27 cellular contexts compared by ENCODE assay signal in the genomic region with DNA sequence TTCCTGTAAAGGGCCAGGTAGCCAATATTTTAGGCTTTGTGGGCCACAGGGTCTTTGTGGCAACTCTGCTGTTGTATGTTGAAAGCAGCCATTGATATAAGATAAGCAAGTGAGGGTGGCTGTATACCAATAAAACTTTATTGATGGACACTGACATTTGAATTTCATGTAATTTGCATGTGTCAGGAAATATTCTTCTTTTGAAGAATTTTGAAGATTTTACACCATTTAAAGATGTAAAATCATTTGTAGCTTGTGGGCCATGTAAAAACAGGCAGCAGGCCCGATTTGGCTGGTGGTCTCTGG. TPM values are rescaled to one million over a fixed set of nuclear protein-coding genes. Genes with fewer than 3 reads are reported as not detected.
A peak's percentile ranks its signal among the peaks of the same experiment; 100 is the strongest.
DNase-seq lines count a peak whose midpoint lies in the region; ATAC-seq, FAIRE-seq and TF ChIP-seq lines count a peak whose summit lies in the region.
"Had no signal": no experiment of that assay in that cellular context is flagged by ENCODE, and none has a peak within 500 bp of the region (broad histone marks: within the 10 kb centered on the region; RNA-seq: fewer than 3 reads in every experiment).

No MANE protein-coding gene starts in this region.

- H3K36me3 ChIP-seq in HCT116 (ENCODE audit: control insufficient read depth in 1 of 2, insufficient read depth in 2 of 2, low read length in 2 of 2) (peaks cover 0 to 2% of the 10 kb centered on the region in 2 experiments; a peak in 1 of 4 replicates), K562 (ENCODE audit: control insufficient read depth, insufficient read depth, low read length) (peaks cover 5% of the 10 kb centered on the region; the same call in 1 of the 3 replicates)
- H3K36me3 ChIP-seq: BE2C had no signal

- POLR2A ChIA-PET in HCT116 (lab: Charles Lee), result no interaction called here
- POLR2A ChIA-PET in K562 (lab: Yijun Ruan, JAX), result no interaction called here

- H3K4me1 ChIP-seq in HCT116 (ENCODE audit: control insufficient read depth in 1 of 2, insufficient read depth in 2 of 2, low read length in 2 of 2) (peaks cover 19 to 37% of the 10 kb centered on the region in 2 experiments), K562 (replicated peaks in 1 of 2; ENCODE audit: control insufficient read depth in 2 of 2, insufficient read depth in 2 of 2, low read length in 2 of 2) (peaks cover 9 to 18% of the 10 kb centered on the region in 2 experiments; a peak in 4 of 5 replicates)
- H3K4me1 ChIP-seq: BE2C had no signal

- H3K9ac ChIP-seq in HCT116 (ENCODE audit: low read length) (no peak overlapping the region), K562 (ENCODE audit: insufficient read depth in 1 of 2, low read depth in 2 of 2, low read length in 2 of 2) (no peak overlapping the region)
- H3K9ac ChIP-seq: BLaER1 had no signal

- ATAC-seq in HCT116, result no peak
- ATAC-seq in K562, result no peak
- no peak for ATAC-seq in HG03280 (IDR thresholded peaks at IDR 0.05; ENCODE audit: unreplicated experiment)
- no peak for ATAC-seq in GM21390 (IDR thresholded peaks at IDR 0.05; ENCODE audit: unreplicated experiment)
- no peak for ATAC-seq in left ventricle myocardium superior
- ATAC-seq: A549 had no signal

- peak overlapping the region; percentile 38 for H3K4me2 ChIP-seq in HCT116 (ENCODE audit: low read length)
- no peak overlapping the region for H3K4me2 ChIP-seq in K562 (ENCODE audit: insufficient read depth, low read length)
- H3K4me2 ChIP-seq: A549, BLaER1 had no signal

- H3K9me1 ChIP-seq in K562 (ENCODE audit: control insufficient read depth, insufficient read depth, low read length), result peaks cover under 1% of the 10 kb centered on the region

- intact Hi-C loops in HCT116 (cut with micrococcal nuclease), result no loop called here
- intact Hi-C loops in K562 (cut with micrococcal nuclease), result no loop called here
- intact Hi-C loops in posterior vena cava (cut with DNase I), result no loop called here
- intact Hi-C loops in left ventricle myocardium superior (cut with micrococcal nuclease), result no loop called here

- no TSS peak for BruUV-seq in HCT116 (replicated peaks; lab: Mats Ljungman, UMichigan)
- BruUV-seq in K562 (replicated peaks; lab: Mats Ljungman, UMichigan), result no TSS peak

- H2AFZ ChIP-seq in HCT116 (ENCODE audit: low read depth, low read length, poor library complexity, severe bottlenecking), result peak overlapping the region; percentile 27
- no peak overlapping the region for H2AFZ ChIP-seq in K562 (ENCODE audit: low read depth, low read length)

- in situ Hi-C loops in K562 (cut with MboI), result no loop called here

- TF ChIP-seq RAD21 in HCT116 (IDR thresholded peaks at IDR 0.05; ENCODE audit: low read depth) (no peak), K562 (CRISPR knock-in tag; conservative IDR thresholded peaks at IDR 0.05 in 1 of 2, IDR thresholded peaks at IDR 0.05 in 1 of 2) (no peak)

- TF ChIP-seq CTCF in HCT116 (IDR thresholded peaks at IDR 0.05 in 2 of 3, conservative IDR thresholded peaks at IDR 0.05 in 1 of 3; ENCODE audit: borderline replicate concordance in 1 of 3, insufficient read depth in 1 of 3, low read depth in 2 of 3, low read length in 2 of 3) (no peak), K562 (IDR thresholded peaks at IDR 0.05 in 2 of 3, conservative IDR thresholded peaks at IDR 0.05 in 1 of 3; ENCODE audit: insufficient read depth in 2 of 3, low read depth in 1 of 3, low read length in 3 of 3) (no peak)

- H4K20me1 ChIP-seq in HCT116 (ENCODE audit: insufficient read depth), result no peaks in the 10 kb centered on the region
- H4K20me1 ChIP-seq in K562 (replicated peaks; ENCODE audit: control insufficient read depth, insufficient read depth, low read length), result no peaks in the 10 kb centered on the region

- no peak for TF ChIP-seq POLR2A in HCT116 (IDR thresholded peaks at IDR 0.05; ENCODE audit: borderline replicate concordance, extremely low read depth, insufficient read depth, insufficient read length)
- TF ChIP-seq POLR2A in K562 (conservative IDR thresholded peaks at IDR 0.05), result no peak

- H3K27ac ChIP-seq in HCT116 (ENCODE audit: low read depth, low read length) (no peak overlapping the region), K562 (ENCODE audit: extremely low read depth, low read depth, low read length) (no peak overlapping the region)
- H3K27ac ChIP-seq: 22Rv1, A549, BLaER1 had no signal

- no peaks in the 10 kb centered on the region for H3K9me2 ChIP-seq in HCT116 (ENCODE audit: insufficient read depth)

- RAD21 ChIA-PET in HCT116 (lab: Charles Lee; ENCODE audit: low non-redundant PET in 1 of 2, low total read pairs in 2 of 2, uncharacterized antibody in 2 of 2, unreplicated experiment in 2 of 2), result no interaction called here

- H3K27me3 ChIP-seq in HCT116 (ENCODE audit: insufficient read depth, low read length) (no peaks in the 10 kb centered on the region; the same call in 1 of the 2 replicates), K562 (ENCODE audit: control insufficient read depth in 2 of 2, insufficient read depth in 2 of 2, low read length in 2 of 2) (peaks cover 12 to 34% of the 10 kb centered on the region in 2 experiments; a peak in 4 of 5 replicates)
- H3K27me3 ChIP-seq: BLaER1 had no signal

- H3K4me3 ChIP-seq in HCT116 (replicated peaks in 1 of 2; ENCODE audit: low read depth in 1 of 2, low read length in 2 of 2) (no peak overlapping the region), K562 (no peak overlapping the region)
- H3K4me3 ChIP-seq: A549, BLaER1 had no signal

- DNase-seq in HCT116 (ENCODE audit: low read depth, low spot score), result no peak
- DNase-seq in K562 (ENCODE audit: extremely low read depth in 1 of 4, low spot score in 3 of 4), result no peak
- DNase-seq in posterior vena cava (ENCODE audit: low spot score), result peak; percentile 36
- DNase-seq in left ventricle myocardium superior, result no peak
- DNase-seq: BE2C; C1 segment of cervical spinal cord; CD4-positive, alpha-beta memory T cell; CD4-positive, CD25-positive, alpha-beta regulatory T cell; CD8-positive, alpha-beta memory T cell; COR-L47; DMS 273 treated with DMSO at 0.1 percent for 48 hours; DMS153; DMS79; DND-41; EL; GDM1 had no signal

- H3K9me3 ChIP-seq in HCT116 (ENCODE audit: control insufficient read depth in 1 of 2, insufficient read depth in 1 of 2, low read depth in 1 of 2, low read length in 2 of 2) (no peaks in the 10 kb centered on the region), K562 (replicated peaks; ENCODE audit: control insufficient read depth, insufficient read depth, low read depth, low read length) (no peaks in the 10 kb centered on the region)
- H3K9me3 ChIP-seq: A549, BE2C, BLaER1 had no signal

- WGBS in K562 (ENCODE audit: insufficient coverage, low coverage, missing lambda C conversion rate), result 0% methylated on average over 1 of the region's 1 CpG

- FAIRE-seq in K562 (lab: Jason Lieb, UNC), result no peak
- FAIRE-seq: A549, GM12891, GM19239 had no signal

- CTCF ChIA-PET in HCT116 (lab: Charles Lee), result interaction anchor here (1.5 kb wide), 1 partner anchor 47 kb away, joined by 3 read pairs; no protein-coding TSS in a partner anchor
- CTCF ChIA-PET in K562 (lab: Yijun Ruan, JAX; ENCODE audit: low intra/inter-chr PET ratio), result no interaction called here

- H3K79me2 ChIP-seq in HCT116 (ENCODE audit: insufficient read depth, low read length), result peaks cover 22% of the 10 kb centered on the region
- peaks cover 24% of the 10 kb centered on the region for H3K79me2 ChIP-seq in K562 (ENCODE audit: control insufficient read depth, insufficient read depth, low read length)

- no peak for TF ChIP-seq EP300 in K562 (IDR thresholded peaks at IDR 0.05; ENCODE audit: low read length)

RNA-seq across cellular contexts. Expression of gene CTU1, which starts 2.4 kb away (rescaled TPM):
- total RNA-seq in HCT116 (2021; ENCODE audit: unreplicated experiment) (14.0 TPM), K562 (2014; rRNA removed) (17.7 and 21.1 TPM in 2 replicates), K562 (2014; rRNA removed; fragmentation: Illumina TruSeq; extraction: Trizol) (0.80 and 1.4 TPM in 2 replicates), K562 (2015; rRNA removed; fragmentation: Illumina TruSeq; extraction: Trizol) (2.4 and 2.6 TPM in 2 replicates), K562 (2021) (18.4 and 18.7 TPM in 2 replicates), posterior vena cava (1 to 10 TPM; 3.7 to 5.0 TPM), left ventricle myocardium superior (3.6 TPM)
- 7.3 and 7.9 TPM in 2 replicates for polyA plus RNA-seq in HCT116 (2012)
- 3.4 and 11.0 TPM in 2 replicates for total RNA-seq in K562 (2011; cell fraction: chromatin; rRNA removed; ENCODE audit: low replicate concordance)
- 11.2 and 13.0 TPM in 2 replicates for total RNA-seq in K562 (2011; cell fraction: nucleolus; rRNA removed)
- total RNA-seq in K562 (2011; cell fraction: nucleoplasm; rRNA removed), result 5.7 and 7.2 TPM in 2 replicates
- polyA plus RNA-seq in K562 (2011; rRNA removed) (2.2 and 4.3 TPM in 2 replicates), K562 (2014; fragmentation: Illumina TruSeq; extraction: Trizol) (1.5 and 1.9 TPM in 2 replicates), K562 (2014; fragmentation: Nextera tagmentation; extraction: Ambion mirVana) (under 1 TPM in 1 of 2 experiments, not detected in 1; 0.03 TPM), K562 (2014; rRNA removed) (10.0 and 12.9 TPM in 2 replicates)
- polyA plus RNA-seq in K562 (2011; cell fraction: cytosol; rRNA removed), result 4.4 and 19.0 TPM in 2 replicates
- 15.6 and 16.0 TPM in 2 replicates for polyA plus RNA-seq in K562 (2011; cell fraction: nucleus; rRNA removed)
- polyA plus RNA-seq in K562 (2012), result 8.7 TPM in 2 replicates
- 0.84 and 1.3 TPM in 2 replicates for polyA minus RNA-seq in K562 (2011; rRNA and poly(A)+ RNA removed)
- 4.7 and 4.8 TPM in 2 replicates for polyA minus RNA-seq in K562 (2011; cell fraction: cytosol; rRNA and poly(A)+ RNA removed)
- polyA minus RNA-seq in K562 (2011; cell fraction: nucleus; rRNA and poly(A)+ RNA removed), result 3.0 and 3.1 TPM in 2 replicates

RNA-seq across cellular contexts. Expression of gene SIGLEC9, which starts 14.1 kb away (rescaled TPM):
- total RNA-seq in HCT116 (2021; ENCODE audit: unreplicated experiment), result not detected
- not detected in 2 replicates for polyA plus RNA-seq in HCT116 (2012)
- total RNA-seq in K562 (2011; cell fraction: chromatin; rRNA removed; ENCODE audit: low replicate concordance), result 0.35 TPM in 1 of 2 replicates, not detected in the other
- 0.26 and 0.67 TPM in 2 replicates for total RNA-seq in K562 (2011; cell fraction: nucleolus; rRNA removed)
- total RNA-seq in K562 (2011; cell fraction: nucleoplasm; rRNA removed), result not detected in 2 replicates
- total RNA-seq in K562 (2014; rRNA removed), result 0.18 and 0.65 TPM in 2 replicates
- total RNA-seq in K562 (2014; rRNA removed; fragmentation: Illumina TruSeq; extraction: Trizol), result not detected in 2 replicates
- total RNA-seq in K562 (2015; rRNA removed; fragmentation: Illumina TruSeq; extraction: Trizol), result not detected in 2 replicates
- total RNA-seq in K562 (2021), result 0.22 TPM in 1 of 2 replicates, not detected in the other
- 0.16 and 0.26 TPM in 2 replicates for polyA plus RNA-seq in K562 (2011; rRNA removed)
- polyA plus RNA-seq in K562 (2011; cell fraction: cytosol; rRNA removed), result 0.21 and 0.54 TPM in 2 replicates
- 0.31 and 0.78 TPM in 2 replicates for polyA plus RNA-seq in K562 (2011; cell fraction: nucleus; rRNA removed)
- polyA plus RNA-seq in K562 (2012), result 0.20 and 0.53 TPM in 2 replicates
- 0.09 and 0.21 TPM in 2 replicates for polyA plus RNA-seq in K562 (2014; fragmentation: Illumina TruSeq; extraction: Trizol)
- polyA plus RNA-seq in K562 (2014; fragmentation: Nextera tagmentation; extraction: Ambion mirVana), result not detected
- 0.18 and 0.34 TPM in 2 replicates for polyA plus RNA-seq in K562 (2014; rRNA removed)
- polyA minus RNA-seq in K562 (2011; rRNA and poly(A)+ RNA removed), result 0.18 TPM in 1 of 2 replicates, not detected in the other
- not detected in 2 replicates for polyA minus RNA-seq in K562 (2011; cell fraction: cytosol; rRNA and poly(A)+ RNA removed)
- polyA minus RNA-seq in K562 (2011; cell fraction: nucleus; rRNA and poly(A)+ RNA removed), result 0.54 TPM in 1 of 2 replicates, not detected in the other
- total RNA-seq in posterior vena cava, result 10 to 100 TPM in 1 of 2 donors, 1 to 10 TPM in 1; 8.7 to 12.6 TPM
- 1.4 TPM for total RNA-seq in left ventricle myocardium superior
- total RNA-seq: A172, Daoy, G401 had no signal
- polyA plus RNA-seq: A549 had no signal

RNA-seq across cellular contexts. Expression of gene KLK14, which starts 27.9 kb away (rescaled TPM):
- total RNA-seq in HCT116 (2021; ENCODE audit: unreplicated experiment) (0.76 TPM), K562 (2014; rRNA removed) (not detected in 2 replicates), K562 (2014; rRNA removed; fragmentation: Illumina TruSeq; extraction: Trizol) (not detected in 2 replicates), K562 (2015; rRNA removed; fragmentation: Illumina TruSeq; extraction: Trizol) (not detected in 2 replicates), K562 (2021) (not detected in 2 replicates), posterior vena cava (not detected), left ventricle myocardium superior (0.89 TPM)
- polyA plus RNA-seq in HCT116 (2012), result 0.37 and 0.47 TPM in 2 replicates
- 0.37 TPM in 1 of 2 replicates, not detected in the other for total RNA-seq in K562 (2011; cell fraction: chromatin; rRNA removed; ENCODE audit: low replicate concordance)
- 0.33 TPM in 1 of 2 replicates, not detected in the other for total RNA-seq in K562 (2011; cell fraction: nucleolus; rRNA removed)
- total RNA-seq in K562 (2011; cell fraction: nucleoplasm; rRNA removed), result not detected in 2 replicates
- polyA plus RNA-seq in K562 (2011; rRNA removed) (0.08 TPM in 1 of 2 replicates, not detected in the other), K562 (2014; fragmentation: Illumina TruSeq; extraction: Trizol) (not detected in 2 replicates), K562 (2014; fragmentation: Nextera tagmentation; extraction: Ambion mirVana) (not detected), K562 (2014; rRNA removed) (not detected in 2 replicates)
- polyA plus RNA-seq in K562 (2011; cell fraction: cytosol; rRNA removed), result 0.12 TPM in 1 of 2 replicates, not detected in the other
- 0.14 and 0.20 TPM in 2 replicates for polyA plus RNA-seq in K562 (2011; cell fraction: nucleus; rRNA removed)
- 0.09 and 0.11 TPM in 2 replicates for polyA plus RNA-seq in K562 (2012)
- polyA minus RNA-seq in K562 (2011; rRNA and poly(A)+ RNA removed), result not detected in 2 replicates
- not detected in 2 replicates for polyA minus RNA-seq in K562 (2011; cell fraction: cytosol; rRNA and poly(A)+ RNA removed)
- not detected in 2 replicates for polyA minus RNA-seq in K562 (2011; cell fraction: nucleus; rRNA and poly(A)+ RNA removed)
- total RNA-seq: A172, Daoy, G401 had no signal
- polyA plus RNA-seq: CD14-positive monocyte; CD4-positive, alpha-beta memory T cell; CD4-positive, CD25-positive, alpha-beta regulatory T cell; CD8-positive, alpha-beta memory T cell had no signal

RNA-seq across cellular contexts. Expression of gene SIGLEC7, which starts 31.5 kb away (rescaled TPM):
- total RNA-seq in HCT116 (2021; ENCODE audit: unreplicated experiment) (not detected), K562 (2014; rRNA removed) (not detected in 2 replicates), K562 (2014; rRNA removed; fragmentation: Illumina TruSeq; extraction: Trizol) (not detected in 2 replicates), K562 (2015; rRNA removed; fragmentation: Illumina TruSeq; extraction: Trizol) (not detected in 2 replicates), K562 (2021) (not detected in 2 replicates), posterior vena cava (1 to 10 TPM; 1.8 to 5.5 TPM), left ventricle myocardium superior (0.50 TPM)
- not detected in 2 replicates for polyA plus RNA-seq in HCT116 (2012)
- not detected in 2 replicates for total RNA-seq in K562 (2011; cell fraction: chromatin; rRNA removed; ENCODE audit: low replicate concordance)
- total RNA-seq in K562 (2011; cell fraction: nucleolus; rRNA removed), result not detected in 2 replicates
- total RNA-seq in K562 (2011; cell fraction: nucleoplasm; rRNA removed), result not detected in 2 replicates
- polyA plus RNA-seq in K562 (2011; rRNA removed) (0.10 TPM in 1 of 2 replicates, not detected in the other), K562 (2014; fragmentation: Illumina TruSeq; extraction: Trizol) (not detected in 2 replicates), K562 (2014; fragmentation: Nextera tagmentation; extraction: Ambion mirVana) (not detected), K562 (2014; rRNA removed) (0.12 TPM in 1 of 2 replicates, not detected in the other)
- 0.03 and 0.06 TPM in 2 replicates for polyA plus RNA-seq in K562 (2011; cell fraction: cytosol; rRNA removed)
- polyA plus RNA-seq in K562 (2011; cell fraction: nucleus; rRNA removed), result 0.92 TPM in 1 of 2 replicates, not detected in the other
- 0.10 and 0.24 TPM in 2 replicates for polyA plus RNA-seq in K562 (2012)
- polyA minus RNA-seq in K562 (2011; rRNA and poly(A)+ RNA removed), result not detected in 2 replicates
- not detected in 2 replicates for polyA minus RNA-seq in K562 (2011; cell fraction: cytosol; rRNA and poly(A)+ RNA removed)
- not detected in 2 replicates for polyA minus RNA-seq in K562 (2011; cell fraction: nucleus; rRNA and poly(A)+ RNA removed)
- total RNA-seq: A172; CD4-positive, CD25-positive, alpha-beta regulatory T cell; Daoy; G401 had no signal
- polyA plus RNA-seq: A549; CD4-positive, CD25-positive, alpha-beta regulatory T cell had no signal

RNA-seq across cellular contexts. Expression of gene KLK13, which starts 45.7 kb away (rescaled TPM):
- 3.2 TPM for total RNA-seq in HCT116 (2021; ENCODE audit: unreplicated experiment)
- polyA plus RNA-seq in HCT116 (2012), result 1.9 and 2.2 TPM in 2 replicates
- 2.4 and 5.3 TPM in 2 replicates for total RNA-seq in K562 (2011; cell fraction: chromatin; rRNA removed; ENCODE audit: low replicate concordance)
- total RNA-seq in K562 (2011; cell fraction: nucleolus; rRNA removed), result 5.7 and 6.5 TPM in 2 replicates
- total RNA-seq in K562 (2011; cell fraction: nucleoplasm; rRNA removed), result 6.5 and 8.0 TPM in 2 replicates
- total RNA-seq in K562 (2014; rRNA removed), result 1.3 and 2.5 TPM in 2 replicates
- total RNA-seq in K562 (2014; rRNA removed; fragmentation: Illumina TruSeq; extraction: Trizol), result 1.5 and 1.7 TPM in 2 replicates
- total RNA-seq in K562 (2015; rRNA removed; fragmentation: Illumina TruSeq; extraction: Trizol), result 0.64 and 0.72 TPM in 2 replicates
- total RNA-seq in K562 (2021), result 2.8 and 4.7 TPM in 2 replicates
- 2.9 and 9.0 TPM in 2 replicates for polyA plus RNA-seq in K562 (2011; rRNA removed)
- polyA plus RNA-seq in K562 (2011; cell fraction: cytosol; rRNA removed), result 3.9 and 15.9 TPM in 2 replicates
- polyA plus RNA-seq in K562 (2011; cell fraction: nucleus; rRNA removed), result 2.0 and 10.9 TPM in 2 replicates
- 2.4 and 2.9 TPM in 2 replicates for polyA plus RNA-seq in K562 (2012)
- polyA plus RNA-seq in K562 (2014; fragmentation: Illumina TruSeq; extraction: Trizol), result 3.8 and 4.4 TPM in 2 replicates
- polyA plus RNA-seq in K562 (2014; fragmentation: Nextera tagmentation; extraction: Ambion mirVana), result 1 to 10 TPM in 1 of 2 experiments, under 1 TPM in 1; 0.84 to 2.3 TPM
- polyA plus RNA-seq in K562 (2014; rRNA removed), result 1.3 and 2.3 TPM in 2 replicates
- polyA minus RNA-seq in K562 (2011; rRNA and poly(A)+ RNA removed), result 0.96 and 4.0 TPM in 2 replicates
- 2.5 and 5.7 TPM in 2 replicates for polyA minus RNA-seq in K562 (2011; cell fraction: cytosol; rRNA and poly(A)+ RNA removed)
- polyA minus RNA-seq in K562 (2011; cell fraction: nucleus; rRNA and poly(A)+ RNA removed), result 0.44 and 1.6 TPM in 2 replicates
- not detected for total RNA-seq in posterior vena cava
- total RNA-seq in left ventricle myocardium superior, result not detected
- total RNA-seq: A172; CD4-positive, alpha-beta memory T cell; CD4-positive, CD25-positive, alpha-beta regulatory T cell; CD8-positive, alpha-beta memory T cell; Daoy; G401 had no signal
- polyA plus RNA-seq: A549; CD14-positive monocyte; CD4-positive, alpha-beta memory T cell; CD4-positive, CD25-positive, alpha-beta regulatory T cell; CD8-positive, alpha-beta memory T cell had no signal
